Comparison of ENCODE assay signal across 8 cellular contexts in genomic region chr17:13031718-13032350, GRCh38. TPM values are rescaled to one million over a fixed set of nuclear protein-coding genes. Genes with fewer than 3 reads are reported as not detected.
DNase-seq lines count a peak whose midpoint lies in the region; ATAC-seq and TF ChIP-seq lines count a peak whose summit lies in the region.

No MANE protein-coding gene starts in this region.

- H3K4me3 ChIP-seq in Jurkat, Clone E6-1 (ENCODE audit: low read length) = no peak overlapping the region
- H3K4me3 ChIP-seq in dorsolateral prefrontal cortex (no peak overlapping the region), mesenchymal stem cell (ENCODE audit: insufficient read depth in 1 of 2, low read depth in 1 of 2, low read length in 2 of 2) (peak overlapping the region in 1 of 2 experiments; percentile 60), subcutaneous abdominal adipose tissue (ENCODE audit: low read depth in 1 of 5, low read length in 5 of 5) (peak overlapping the region in 4 of 5 donors; percentile 5 to 36 (median 27))

- H2BK5ac ChIP-seq in mesenchymal stem cell (ENCODE audit: low read depth, low read length, poor library complexity, severe bottlenecking) = no peak overlapping the region

- H3K18ac ChIP-seq in mesenchymal stem cell (ENCODE audit: low read depth in 1 of 2, low read length in 2 of 2) = no peak overlapping the region

- H3K27me3 ChIP-seq in dorsolateral prefrontal cortex (peaks cover 0 to 8% (median 0%) of the 10 kb centered on the region in 45 donors), mesenchymal stem cell (ENCODE audit: control insufficient read depth in 1 of 2, insufficient read depth in 1 of 2, low read length in 2 of 2) (peaks cover 0 to 14% of the 10 kb centered on the region in 2 experiments), subcutaneous abdominal adipose tissue (ENCODE audit: control insufficient read depth in 5 of 5, insufficient read depth in 4 of 5, low read length in 5 of 5) (no peaks in the 10 kb centered on the region)

- DNase-seq in EH (ENCODE audit: low read depth) (peak; percentile 60), dorsolateral prefrontal cortex (peak in 4 of 10 donors; percentile 38 to 46 (median 43)), mesenchymal stem cell (peak; percentile 48), posterior vena cava (ENCODE audit: low spot score) (no peak)
- DNase-seq in Jurkat, Clone E6-1 (ENCODE audit: low read depth, low spot score) = peak; percentile 54

- no peak overlapping the region for H2BK120ac ChIP-seq in mesenchymal stem cell (ENCODE audit: low read depth, low read length)

- peak; percentile 80 for TF ChIP-seq CTCF in VCaP (conservative IDR thresholded peaks at IDR 0.05)
- peak in 55 of 56 donors; percentile 44 to 76 (median 70) for TF ChIP-seq CTCF in dorsolateral prefrontal cortex (IDR thresholded peaks at IDR 0.05 in 54 of 56, conservative IDR thresholded peaks at IDR 0.05 in 2 of 56; ENCODE audit: low read depth in 1 of 56, partially characterized antibody in 56 of 56)

- H3K27ac ChIP-seq in VCaP (no peak overlapping the region), dorsolateral prefrontal cortex (no peak overlapping the region), mesenchymal stem cell (ENCODE audit: low read length, poor library complexity, severe bottlenecking) (no peak overlapping the region), subcutaneous abdominal adipose tissue (ENCODE audit: low read depth, low read length) (no peak overlapping the region)

- H3K9me3 ChIP-seq in mesenchymal stem cell (ENCODE audit: control insufficient read depth, low read length) = peaks cover 9% of the 10 kb centered on the region
- H3K9me3 ChIP-seq in subcutaneous abdominal adipose tissue (ENCODE audit: control insufficient read depth in 5 of 5, low read length in 5 of 5) = peaks cover 0 to 14% (median 10%) of the 10 kb centered on the region in 5 donors

- H3K4me1 ChIP-seq in mesenchymal stem cell (ENCODE audit: control insufficient read depth, insufficient read depth, low read depth, low read length) (no peaks in the 10 kb centered on the region), subcutaneous abdominal adipose tissue (ENCODE audit: control insufficient read depth in 5 of 5, insufficient read depth in 5 of 5, low read length in 5 of 5) (peaks cover 0 to 17% (median 13%) of the 10 kb centered on the region in 5 donors)

- H2AK5ac ChIP-seq in mesenchymal stem cell (ENCODE audit: low read length, severe bottlenecking) = no peak overlapping the region

- peak; percentile 59 for ATAC-seq in GM21367 (IDR thresholded peaks at IDR 0.05; ENCODE audit: unreplicated experiment)

- 39% methylated on average over 12 of the region's 16 CpGs for WGBS in mesenchymal stem cell

- no peak overlapping the region for H3K14ac ChIP-seq in mesenchymal stem cell (ENCODE audit: low read length in 2 of 2)

- H3K4me2 ChIP-seq in mesenchymal stem cell (ENCODE audit: low read length, poor library complexity, severe bottlenecking) = no peak overlapping the region

- H3K36me3 ChIP-seq in mesenchymal stem cell (ENCODE audit: control insufficient read depth in 1 of 2, insufficient read depth in 2 of 2, low read depth in 1 of 2, low read length in 2 of 2) (no peaks in the 10 kb centered on the region), subcutaneous abdominal adipose tissue (ENCODE audit: control insufficient read depth in 5 of 5, insufficient read depth in 5 of 5, low read length in 5 of 5) (no peaks in the 10 kb centered on the region)

- H3K4ac ChIP-seq in mesenchymal stem cell (ENCODE audit: low read depth in 1 of 2, low read length in 2 of 2) = no peak overlapping the region

- no peak overlapping the region for H4K8ac ChIP-seq in mesenchymal stem cell (ENCODE audit: low read length)

- peak overlapping the region; percentile 32 for H2AFZ ChIP-seq in mesenchymal stem cell (ENCODE audit: low read depth, low read length)

- no peak overlapping the region for H3K23ac ChIP-seq in mesenchymal stem cell (ENCODE audit: low read length in 2 of 2)

- H4K91ac ChIP-seq in mesenchymal stem cell (ENCODE audit: low read length) = no peak overlapping the region

- no peaks in the 10 kb centered on the region for H3K79me1 ChIP-seq in mesenchymal stem cell (replicated peaks; ENCODE audit: low read length, poor library complexity, severe bottlenecking)

- H3K9ac ChIP-seq in mesenchymal stem cell (ENCODE audit: low read length) (peak overlapping the region; percentile 67), subcutaneous abdominal adipose tissue (ENCODE audit: low read length in 5 of 5) (peak overlapping the region in 1 of 5 donors; percentile 7)

- no peak overlapping the region for H2BK12ac ChIP-seq in mesenchymal stem cell (ENCODE audit: low read length in 2 of 2)

- no peak overlapping the region for H2BK15ac ChIP-seq in mesenchymal stem cell (ENCODE audit: low read depth, poor library complexity, severe bottlenecking)

- intact Hi-C loops in dorsolateral prefrontal cortex (cut with DNase I) = no loop called here
- intact Hi-C loops in posterior vena cava (cut with DNase I) = no loop called here

RNA-seq across cellular contexts. Expression of gene ELAC2, which starts 14.0 kb away (rescaled TPM):
- polyA plus RNA-seq in Jurkat, Clone E6-1 (2012; ENCODE audit: insufficient read depth, insufficient read length) = 109 TPM
- 10 to 100 TPM; 33.5 to 76.4 (median 53.1) TPM for total RNA-seq in dorsolateral prefrontal cortex
- 35.5 TPM for polyA plus RNA-seq in mesenchymal stem cell (2013, experiment 1 of 2)
- polyA plus RNA-seq in mesenchymal stem cell (2013, experiment 2 of 2) = 37.2 TPM
- total RNA-seq in posterior vena cava = 10 to 100 TPM; 39.8 to 44.1 TPM

Comparison
In these comparisons a context has a peak if more than half of its experiments do, and no peak if none do; other contexts are left out.
1. H3K4me3 ChIP-seq: peak in subcutaneous abdominal adipose tissue (4 of 5); none in Jurkat, Clone E6-1 (single experiment) and dorsolateral prefrontal cortex (0 of 59).